In genomic region chr6:75374913-75375530, GRCh38 we compare ENCODE assay signal across 1 cellular context.
TF ChIP-seq lines count a peak whose summit lies in the region.

No MANE protein-coding gene starts in this region.

TF ChIP-seq in endothelial cell of umbilical vein, 7 proteins besides CTCF, POLR2A, EP300 and RAD21 (continued from another document):
- no peak for TF ChIP-seq FOS (IDR thresholded peaks at IDR 0.05; ENCODE audit: borderline replicate concordance, insufficient read depth, low read length)
- no peak for TF ChIP-seq POLR2AphosphoS5 (IDR thresholded peaks at IDR 0.05; ENCODE audit: insufficient read depth, low read depth, low read length)
- TF ChIP-seq, protein P1, sequence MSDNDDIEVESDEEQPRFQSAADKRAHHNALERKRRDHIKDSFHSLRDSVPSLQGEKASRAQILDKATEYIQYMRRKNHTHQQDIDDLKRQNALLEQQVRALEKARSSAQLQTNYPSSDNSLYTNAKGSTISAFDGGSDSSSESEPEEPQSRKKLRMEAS (IDR thresholded peaks at IDR 0.05; ENCODE audit: insufficient read depth, insufficient read length), result no peak
- TF ChIP-seq JUN (IDR thresholded peaks at IDR 0.05; ENCODE audit: borderline replicate concordance, insufficient read depth, insufficient read length, low read depth), result no peak
- no peak for TF ChIP-seq MYC (IDR thresholded peaks at IDR 0.05; ENCODE audit: low read depth, low read length)
- TF ChIP-seq GATA2 (IDR thresholded peaks at IDR 0.05; ENCODE audit: insufficient read depth, insufficient read length, low read depth, low read length), result no peak
